Comparison of ENCODE assay signal across 8 cellular contexts in the genomic region with DNA sequence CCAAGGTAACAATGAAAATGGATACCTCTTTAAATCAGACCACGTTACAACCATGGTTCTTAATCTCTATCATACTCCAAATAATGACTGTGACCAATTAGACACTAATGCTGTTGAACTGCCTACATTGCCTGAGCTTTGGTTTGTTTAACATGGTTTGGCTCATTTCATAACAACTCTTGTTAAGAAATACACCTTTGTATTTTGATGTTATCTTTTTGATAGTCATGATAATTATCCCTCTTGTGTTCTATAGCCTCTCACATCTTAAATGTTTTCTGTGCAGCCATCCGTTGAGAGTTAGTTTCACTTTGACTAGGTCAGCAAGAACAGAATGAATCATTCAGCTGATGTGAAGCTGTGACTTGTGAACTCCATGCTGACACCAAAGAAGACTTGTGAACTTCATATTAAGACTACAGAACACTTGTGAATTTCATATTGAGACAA.
DNase-seq lines count a peak whose midpoint lies in the region; ATAC-seq, FAIRE-seq and TF ChIP-seq lines count a peak whose summit lies in the region.

No MANE protein-coding gene starts in this region.

- H3K4me3 Mint-ChIP-seq in activated naive CD8-positive, alpha-beta T cell treated with anti-CD3 and anti-CD28 coated beads, Interleukin-2, amount 10 ng/mL, durations not matched to agents 7 days and 5 days, result no peak overlapping the region
- H3K4me3 Mint-ChIP-seq in activated naive CD8-positive, alpha-beta T cell treated with anti-CD3 and anti-CD28 coated beads for 36 hours, result no peak overlapping the region

- TF ChIP-seq POLR2A in prostate gland (IDR thresholded peaks at IDR 0.05), result no peak

- no peaks in the 10 kb centered on the region for H3K9me3 ChIP-seq in prostate gland

- no peaks in the 10 kb centered on the region for H3K27me3 Mint-ChIP-seq in activated naive CD8-positive, alpha-beta T cell treated with anti-CD3 and anti-CD28 coated beads, Interleukin-2, amount 10 ng/mL, durations not matched to agents 7 days and 5 days
- H3K27me3 Mint-ChIP-seq in activated naive CD8-positive, alpha-beta T cell treated with anti-CD3 and anti-CD28 coated beads for 36 hours, result no peaks in the 10 kb centered on the region

- no peak overlapping the region for H3K27ac Mint-ChIP-seq in activated naive CD8-positive, alpha-beta T cell treated with anti-CD3 and anti-CD28 coated beads, Interleukin-2, amount 10 ng/mL, durations not matched to agents 7 days and 5 days
- no peak overlapping the region for H3K27ac Mint-ChIP-seq in activated naive CD8-positive, alpha-beta T cell treated with anti-CD3 and anti-CD28 coated beads for 36 hours

- no peak for DNase-seq in activated naive CD8-positive, alpha-beta T cell treated with anti-CD3 and anti-CD28 coated beads, Interleukin-2, amount 10 ng/mL, durations not matched to agents 7 days and 5 days
- DNase-seq in activated naive CD8-positive, alpha-beta T cell treated with anti-CD3 and anti-CD28 coated beads for 36 hours, result no peak
- DNase-seq in NCI-H1417 treated with DMSO at 0.1 percent for 48 hours (lab: John Stamatoyannopoulos, UW) (peak; percentile 73), bronchial epithelial cell (ENCODE audit: low read depth) (peak; percentile 66), sciatic nerve (ENCODE audit: low spot score) (no peak), islet precursor cell (no peak), prostate gland (ENCODE audit: low spot score) (no peak)

- H3K4me1 Mint-ChIP-seq in activated naive CD8-positive, alpha-beta T cell treated with anti-CD3 and anti-CD28 coated beads, Interleukin-2, amount 10 ng/mL, durations not matched to agents 7 days and 5 days, result peaks cover 5% of the 10 kb centered on the region
- H3K4me1 Mint-ChIP-seq in activated naive CD8-positive, alpha-beta T cell treated with anti-CD3 and anti-CD28 coated beads for 36 hours, result peaks cover 6% of the 10 kb centered on the region

- peak; percentile 58 for FAIRE-seq in bronchial epithelial cell (lab: Jason Lieb, UNC)

- no peaks in the 10 kb centered on the region for H3K36me3 Mint-ChIP-seq in activated naive CD8-positive, alpha-beta T cell treated with anti-CD3 and anti-CD28 coated beads, Interleukin-2, amount 10 ng/mL, durations not matched to agents 7 days and 5 days
- no peaks in the 10 kb centered on the region for H3K36me3 Mint-ChIP-seq in activated naive CD8-positive, alpha-beta T cell treated with anti-CD3 and anti-CD28 coated beads for 36 hours

- TF ChIP-seq CTCF in bronchial epithelial cell (IDR thresholded peaks at IDR 0.05; ENCODE audit: insufficient read depth, low read length, severe bottlenecking), result no peak
- TF ChIP-seq CTCF in prostate gland (IDR thresholded peaks at IDR 0.05), result no peak

- WGBS in prostate gland, result 6% methylated on average over 2 of the region's 2 CpGs

- H3K4me1 ChIP-seq in prostate gland (replicated peaks), result no peaks in the 10 kb centered on the region

- no peak overlapping the region for H3K27ac ChIP-seq in prostate gland

- no peaks in the 10 kb centered on the region for H3K36me3 ChIP-seq in bronchial epithelial cell (ENCODE audit: control insufficient read depth, insufficient read depth, low read length)
- H3K36me3 ChIP-seq in prostate gland, result no peaks in the 10 kb centered on the region

- H3K9me3 Mint-ChIP-seq in activated naive CD8-positive, alpha-beta T cell treated with anti-CD3 and anti-CD28 coated beads, Interleukin-2, amount 10 ng/mL, durations not matched to agents 7 days and 5 days, result peaks cover 3% of the 10 kb centered on the region
- peaks cover 5% of the 10 kb centered on the region for H3K9me3 Mint-ChIP-seq in activated naive CD8-positive, alpha-beta T cell treated with anti-CD3 and anti-CD28 coated beads for 36 hours

- POLR2A ChIA-PET in activated naive CD8-positive, alpha-beta T cell treated with anti-CD3 and anti-CD28 coated beads, Interleukin-2, amount 10 ng/mL, durations not matched to agents 7 days and 5 days (lab: Charles Lee), result no interaction called here

- ATAC-seq in activated naive CD8-positive, alpha-beta T cell treated with anti-CD3 and anti-CD28 coated beads, Interleukin-2, amount 10 ng/mL, durations not matched to agents 7 days and 5 days (ENCODE audit: low read depth), result peak; percentile 33
- ATAC-seq in HG02610 (IDR thresholded peaks at IDR 0.05; ENCODE audit: unreplicated experiment) (peak; percentile 99), sciatic nerve (peak; percentile 60)

- no peaks in the 10 kb centered on the region for H3K27me3 ChIP-seq in bronchial epithelial cell (ENCODE audit: control insufficient read depth, insufficient read depth, low read length)
- H3K27me3 ChIP-seq in prostate gland (replicated peaks; ENCODE audit: insufficient read depth), result no peaks in the 10 kb centered on the region

- intact Hi-C loops in sciatic nerve (cut with DNase I), result no loop called here
- intact Hi-C loops in prostate gland (cut with DNase I), result no loop called here

- H3K4me3 ChIP-seq in bronchial epithelial cell (ENCODE audit: low read depth, low read length) (no peak overlapping the region), prostate gland (no peak overlapping the region)

Comparison
In these comparisons a context has a peak if more than half of its experiments do, and no peak if none do; other contexts are left out.
1. ATAC-seq: peak in every context shown above with its lines; median percentile 99 in HG02610; 60 in sciatic nerve; 33 in activated naive CD8-positive, alpha-beta T cell treated with anti-CD3 and anti-CD28 coated beads, Interleukin-2, amount 10 ng/mL, durations not matched to agents 7 days and 5 days.
2. DNase-seq: peak in NCI-H1417 treated with DMSO at 0.1 percent for 48 hours (single experiment) and bronchial epithelial cell (single experiment); none in activated naive CD8-positive, alpha-beta T cell treated with anti-CD3 and anti-CD28 coated beads, Interleukin-2, amount 10 ng/mL, durations not matched to agents 7 days and 5 days (single experiment), activated naive CD8-positive, alpha-beta T cell treated with anti-CD3 and anti-CD28 coated beads for 36 hours (single experiment), sciatic nerve (single experiment), islet precursor cell (single experiment) and prostate gland (single experiment).